22 cellular contexts compared by ENCODE assay signal in genomic region chr3:127384717-127385539, GRCh38.
"Had no signal": no experiment of that assay in that cellular context is flagged by ENCODE, and none has a peak within 500 bp of the region (broad histone marks: within the 10 kb centered on the region; RNA-seq: fewer than 3 reads in every experiment).

No MANE protein-coding gene starts in this region.

- H3K4me3 ChIP-seq: body of pancreas, colonic mucosa, gastroesophageal sphincter, hepatocyte, lung, pancreas, psoas muscle, testis, uterus had no signal

- H3K4me1 ChIP-seq: body of pancreas, colonic mucosa, gastroesophageal sphincter, pancreas, psoas muscle, testis, uterus had no signal

- H3K4me3 Mint-ChIP-seq: activated naive CD8-positive, alpha-beta T cell; nephron had no signal

- H3K79me2 ChIP-seq: hepatocyte had no signal

- H3K27ac Mint-ChIP-seq: activated naive CD8-positive, alpha-beta T cell; nephron had no signal

- H3K36me3 ChIP-seq: colonic mucosa, gastroesophageal sphincter, pancreas, uterus had no signal

- H3K9me3 ChIP-seq: body of pancreas, colonic mucosa, pancreas, psoas muscle, testis, uterus had no signal

- H3K36me3 Mint-ChIP-seq: activated naive CD8-positive, alpha-beta T cell had no signal

- H2AFZ ChIP-seq: hepatocyte had no signal

- DNase-seq: activated CD4-positive, alpha-beta T cell treated with anti-CD3 and anti-CD28 coated beads for 4 hours; activated CD4-positive, alpha-beta T cell treated with anti-CD3 and anti-CD28 coated beads, Interleukin-2, amount 50 U/mL, for 48 hours; activated CD8-positive, alpha-beta memory T cell treated with anti-CD3 and anti-CD28 coated beads for 24 hours; activated effector memory CD4-positive, alpha-beta T cell treated with Interleukin-2 at 50 U/mL for 16 hours; activated naive CD4-positive, alpha-beta T cell treated with Interleukin-2 at 50 U/mL for 16 hours; anterior cingulate cortex; body of pancreas; colonic mucosa; effector CD8-positive, alpha-beta T cell; erythroblast; pancreas; psoas muscle; stimulated activated naive CD4-positive, alpha-beta T cell treated with Interleukin-2 at 50 U/mL for 16 hours; testis; trophoblast cell; uterus had no signal

- ATAC-seq: body of pancreas, gastroesophageal sphincter, pancreas, psoas muscle had no signal

- FAIRE-seq: keratinocyte, pancreas had no signal

- H3K27ac ChIP-seq: body of pancreas, colonic mucosa, gastroesophageal sphincter, hepatocyte, pancreas, psoas muscle, testis, uterus had no signal

- H3K27me3 ChIP-seq: body of pancreas, colonic mucosa, hepatocyte, pancreas, testis, uterus had no signal

- H3K4me1 Mint-ChIP-seq: nephron had no signal

- H3K4me2 ChIP-seq: hepatocyte had no signal
